Comparison of ENCODE assay signal across 17 cellular contexts in genomic region chr4:8211737-8212581, GRCh38. TPM values are rescaled to one million over a fixed set of nuclear protein-coding genes. Genes with fewer than 3 reads are reported as not detected.
"Had no signal": no experiment of that assay in that cellular context is flagged by ENCODE, and none has a peak within 500 bp of the region (broad histone marks: within the 10 kb centered on the region; RNA-seq: fewer than 3 reads in every experiment).

No MANE protein-coding gene starts in this region.

- H3K4me1 ChIP-seq: pancreas, transverse colon, vagina had no signal

- DNase-seq: activated CD4-positive, alpha-beta T cell treated with anti-CD3 and anti-CD28 coated beads for 36 hours; activated CD4-positive, alpha-beta T cell treated with anti-CD3 and anti-CD28 coated beads, Interleukin-2, amount 50 U/mL, for 48 hours; activated gamma-delta T cell; amniotic stem cell; effector memory CD4-positive, alpha-beta T cell; mammary epithelial cell; sigmoid colon; stimulated activated CD4-positive, alpha-beta T cell treated with anti-CD3 and anti-CD28 coated beads, Interleukin-4, amount 100 ng/mL, for 24 hours; stimulated activated naive CD4-positive, alpha-beta T cell; SW 1271; transverse colon had no signal

- H3K4me3 ChIP-seq: left lung, pancreas, sigmoid colon, transverse colon, vagina had no signal

- H3K27me3 ChIP-seq: left lung, pancreas, transverse colon, vagina had no signal

- H3K36me3 ChIP-seq: sigmoid colon, transverse colon, vagina had no signal

- H3K9me3 ChIP-seq: left lung, pancreas, sigmoid colon, transverse colon, vagina had no signal

- FAIRE-seq: keratinocyte, pancreas had no signal

- H3K27ac ChIP-seq: left lung, pancreas, sigmoid colon, transverse colon, vagina had no signal

RNA-seq across cellular contexts. Expression of gene HTRA3, which starts 57.6 kb away (rescaled TPM):
- total RNA-seq: activated CD4-positive, alpha-beta T cell treated with anti-CD3 and anti-CD28 coated beads for 36 hours; mononuclear cell; T-helper 2 cell treated with Interferon-gamma antibody and Interleukin-4, amounts not matched to agents 100 ng/mL and 5 ng/mL, for 36 hours had no signal
- polyA plus RNA-seq: keratinocyte, mammary epithelial cell had no signal
